ENCODE assay signal across 2 cellular contexts in genomic region chr6:129863664-129864063, GRCh38.
TF ChIP-seq lines count a peak whose summit lies in the region.

No MANE protein-coding gene starts in this region.

TF ChIP-seq in SK-N-SH, 30 proteins besides CTCF, POLR2A, EP300 and RAD21 (continued from another document and continues in another):
- TF ChIP-seq, protein P1, sequence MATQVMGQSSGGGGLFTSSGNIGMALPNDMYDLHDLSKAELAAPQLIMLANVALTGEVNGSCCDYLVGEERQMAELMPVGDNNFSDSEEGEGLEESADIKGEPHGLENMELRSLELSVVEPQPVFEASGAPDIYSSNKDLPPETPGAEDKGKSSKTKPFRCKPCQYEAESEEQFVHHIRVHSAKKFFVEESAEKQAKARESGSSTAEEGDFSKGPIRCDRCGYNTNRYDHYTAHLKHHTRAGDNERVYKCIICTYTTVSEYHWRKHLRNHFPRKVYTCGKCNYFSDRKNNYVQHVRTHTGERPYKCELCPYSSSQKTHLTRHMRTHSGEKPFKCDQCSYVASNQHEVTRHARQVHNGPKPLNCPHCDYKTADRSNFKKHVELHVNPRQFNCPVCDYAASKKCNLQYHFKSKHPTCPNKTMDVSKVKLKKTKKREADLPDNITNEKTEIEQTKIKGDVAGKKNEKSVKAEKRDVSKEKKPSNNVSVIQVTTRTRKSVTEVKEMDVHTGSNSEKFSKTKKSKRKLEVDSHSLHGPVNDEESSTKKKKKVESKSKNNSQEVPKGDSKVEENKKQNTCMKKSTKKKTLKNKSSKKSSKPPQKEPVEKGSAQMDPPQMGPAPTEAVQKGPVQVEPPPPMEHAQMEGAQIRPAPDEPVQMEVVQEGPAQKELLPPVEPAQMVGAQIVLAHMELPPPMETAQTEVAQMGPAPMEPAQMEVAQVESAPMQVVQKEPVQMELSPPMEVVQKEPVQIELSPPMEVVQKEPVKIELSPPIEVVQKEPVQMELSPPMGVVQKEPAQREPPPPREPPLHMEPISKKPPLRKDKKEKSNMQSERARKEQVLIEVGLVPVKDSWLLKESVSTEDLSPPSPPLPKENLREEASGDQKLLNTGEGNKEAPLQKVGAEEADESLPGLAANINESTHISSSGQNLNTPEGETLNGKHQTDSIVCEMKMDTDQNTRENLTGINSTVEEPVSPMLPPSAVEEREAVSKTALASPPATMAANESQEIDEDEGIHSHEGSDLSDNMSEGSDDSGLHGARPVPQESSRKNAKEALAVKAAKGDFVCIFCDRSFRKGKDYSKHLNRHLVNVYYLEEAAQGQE (IDR thresholded peaks at IDR 0.05; ENCODE audit: low read depth, low read length) = no peak
- TF ChIP-seq YY1 (IDR thresholded peaks at IDR 0.05; ENCODE audit: low read depth) (no peak), SMC3 (IDR thresholded peaks at IDR 0.05; ENCODE audit: low read depth, low read length) (no peak), FOXM1 (IDR thresholded peaks at IDR 0.05; ENCODE audit: low read depth) (no peak), TCF12 (IDR thresholded peaks at IDR 0.05) (peak; percentile 63), GABPA (IDR thresholded peaks at IDR 0.05; ENCODE audit: low read depth) (no peak), TEAD4 (IDR thresholded peaks at IDR 0.05; ENCODE audit: borderline replicate concordance, insufficient read depth) (peak; percentile 40; the same call in 1 of the 2 replicates), JUND (IDR thresholded peaks at IDR 0.05) (peak; percentile 56), PBX3 (IDR thresholded peaks at IDR 0.05) (0 out of 2 replicates have a peak, but pooled peaks have one; percentile 29), RFX5 (IDR thresholded peaks at IDR 0.05; ENCODE audit: low read length) (no peak), FOSL2 (IDR thresholded peaks at IDR 0.05; ENCODE audit: borderline replicate concordance, low read depth) (peak; percentile 74; the same call in 1 of the 2 replicates), RXRA (IDR thresholded peaks at IDR 0.05; ENCODE audit: borderline replicate concordance, low read depth) (no peak), CHD2 (IDR thresholded peaks at IDR 0.05; ENCODE audit: low read length, partially characterized antibody) (no peak), SIN3A (IDR thresholded peaks at IDR 0.05; ENCODE audit: borderline replicate concordance, low read depth, low read length) (no peak), RCOR1 (IDR thresholded peaks at IDR 0.05; ENCODE audit: low read length) (no peak), IRF3 (IDR thresholded peaks at IDR 0.05; ENCODE audit: low read depth, low read length) (no peak), TAF1 (IDR thresholded peaks at IDR 0.05; ENCODE audit: borderline replicate concordance, low read depth, low read length) (no peak), GATA2 (CRISPR knock-in tag; IDR thresholded peaks at IDR 0.05) (no peak)
- TF ChIP-seq, protein P2, sequence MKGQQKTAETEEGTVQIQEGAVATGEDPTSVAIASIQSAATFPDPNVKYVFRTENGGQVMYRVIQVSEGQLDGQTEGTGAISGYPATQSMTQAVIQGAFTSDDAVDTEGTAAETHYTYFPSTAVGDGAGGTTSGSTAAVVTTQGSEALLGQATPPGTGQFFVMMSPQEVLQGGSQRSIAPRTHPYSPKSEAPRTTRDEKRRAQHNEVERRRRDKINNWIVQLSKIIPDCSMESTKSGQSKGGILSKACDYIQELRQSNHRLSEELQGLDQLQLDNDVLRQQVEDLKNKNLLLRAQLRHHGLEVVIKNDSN (IDR thresholded peaks at IDR 0.05; ENCODE audit: borderline replicate concordance, low read depth) = no peak
- TF ChIP-seq, protein P3, sequence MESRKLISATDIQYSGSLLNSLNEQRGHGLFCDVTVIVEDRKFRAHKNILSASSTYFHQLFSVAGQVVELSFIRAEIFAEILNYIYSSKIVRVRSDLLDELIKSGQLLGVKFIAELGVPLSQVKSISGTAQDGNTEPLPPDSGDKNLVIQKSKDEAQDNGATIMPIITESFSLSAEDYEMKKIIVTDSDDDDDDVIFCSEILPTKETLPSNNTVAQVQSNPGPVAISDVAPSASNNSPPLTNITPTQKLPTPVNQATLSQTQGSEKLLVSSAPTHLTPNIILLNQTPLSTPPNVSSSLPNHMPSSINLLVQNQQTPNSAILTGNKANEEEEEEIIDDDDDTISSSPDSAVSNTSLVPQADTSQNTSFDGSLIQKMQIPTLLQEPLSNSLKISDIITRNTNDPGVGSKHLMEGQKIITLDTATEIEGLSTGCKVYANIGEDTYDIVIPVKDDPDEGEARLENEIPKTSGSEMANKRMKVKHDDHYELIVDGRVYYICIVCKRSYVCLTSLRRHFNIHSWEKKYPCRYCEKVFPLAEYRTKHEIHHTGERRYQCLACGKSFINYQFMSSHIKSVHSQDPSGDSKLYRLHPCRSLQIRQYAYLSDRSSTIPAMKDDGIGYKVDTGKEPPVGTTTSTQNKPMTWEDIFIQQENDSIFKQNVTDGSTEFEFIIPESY (IDR thresholded peaks at IDR 0.05; ENCODE audit: borderline replicate concordance, low read depth) = 0 out of 2 replicates have a peak, but pooled peaks have one; percentile 33
- TF ChIP-seq, protein P4, sequence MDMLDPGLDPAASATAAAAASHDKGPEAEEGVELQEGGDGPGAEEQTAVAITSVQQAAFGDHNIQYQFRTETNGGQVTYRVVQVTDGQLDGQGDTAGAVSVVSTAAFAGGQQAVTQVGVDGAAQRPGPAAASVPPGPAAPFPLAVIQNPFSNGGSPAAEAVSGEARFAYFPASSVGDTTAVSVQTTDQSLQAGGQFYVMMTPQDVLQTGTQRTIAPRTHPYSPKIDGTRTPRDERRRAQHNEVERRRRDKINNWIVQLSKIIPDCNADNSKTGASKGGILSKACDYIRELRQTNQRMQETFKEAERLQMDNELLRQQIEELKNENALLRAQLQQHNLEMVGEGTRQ (IDR thresholded peaks at IDR 0.05; ENCODE audit: borderline replicate concordance, low read depth, low read length) = no peak

TF ChIP-seq in SK-N-SH treated with all-trans-retinoic acid at 6 μM for 48 hours, 23 proteins besides CTCF, POLR2A, EP300 and RAD21 (continued from another document):
- TF ChIP-seq, protein P5, sequence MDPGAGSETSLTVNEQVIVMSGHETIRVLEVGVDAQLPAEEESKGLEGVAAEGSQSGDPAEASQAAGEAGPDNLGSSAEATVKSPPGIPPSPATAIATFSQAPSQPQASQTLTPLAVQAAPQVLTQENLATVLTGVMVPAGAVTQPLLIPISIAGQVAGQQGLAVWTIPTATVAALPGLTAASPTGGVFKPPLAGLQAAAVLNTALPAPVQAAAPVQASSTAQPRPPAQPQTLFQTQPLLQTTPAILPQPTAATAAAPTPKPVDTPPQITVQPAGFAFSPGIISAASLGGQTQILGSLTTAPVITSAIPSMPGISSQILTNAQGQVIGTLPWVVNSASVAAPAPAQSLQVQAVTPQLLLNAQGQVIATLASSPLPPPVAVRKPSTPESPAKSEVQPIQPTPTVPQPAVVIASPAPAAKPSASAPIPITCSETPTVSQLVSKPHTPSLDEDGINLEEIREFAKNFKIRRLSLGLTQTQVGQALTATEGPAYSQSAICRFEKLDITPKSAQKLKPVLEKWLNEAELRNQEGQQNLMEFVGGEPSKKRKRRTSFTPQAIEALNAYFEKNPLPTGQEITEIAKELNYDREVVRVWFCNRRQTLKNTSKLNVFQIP (CRISPR knock-in tag; IDR thresholded peaks at IDR 0.05; ENCODE audit: borderline replicate concordance, low read depth) = no peak
- TF ChIP-seq ZFP3 (CRISPR knock-in tag; IDR thresholded peaks at IDR 0.05) = no peak
